Comparison of ENCODE assay signal across 1 cellular context in genomic region chr15:25451501-25451900, GRCh38.
TF ChIP-seq lines count a peak whose summit lies in the region.

No MANE protein-coding gene starts in this region.

TF ChIP-seq in WTC11, 78 proteins besides CTCF, POLR2A, EP300 and RAD21 (continued from another document):
- no peak for TF ChIP-seq ERG (CRISPR knock-in tag; IDR thresholded peaks at IDR 0.05)
- no peak for TF ChIP-seq MLX (CRISPR knock-in tag; IDR thresholded peaks at IDR 0.05)
- TF ChIP-seq ZNF317 (CRISPR knock-in tag; IDR thresholded peaks at IDR 0.05; ENCODE audit: borderline replicate concordance, low read depth) = peak; percentile 80
- no peak for TF ChIP-seq ZNF671 (CRISPR knock-in tag; IDR thresholded peaks at IDR 0.05)
